In the genomic region with DNA sequence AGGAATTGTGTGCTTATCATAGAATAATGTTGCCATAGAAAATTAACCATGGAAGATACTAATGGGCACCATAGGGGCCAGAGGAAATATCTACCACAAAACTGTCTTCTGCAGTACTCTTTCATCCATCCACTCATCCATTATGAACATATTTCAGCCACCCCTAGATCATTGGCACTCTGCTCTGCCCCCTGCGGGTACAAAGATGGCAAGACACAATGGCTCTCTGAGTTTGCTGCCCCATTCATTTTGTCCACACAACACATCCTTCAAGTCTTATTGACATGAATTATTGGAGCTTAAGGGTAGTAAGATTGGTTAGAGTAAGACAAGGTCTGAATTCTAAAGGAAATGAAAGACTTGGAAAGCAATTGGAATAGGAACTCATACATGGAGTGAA, we compare ENCODE assay signal across 15 cellular contexts.
A peak's percentile ranks its signal among the peaks of the same experiment; 100 is the strongest.
DNase-seq lines count a peak whose midpoint lies in the region; ATAC-seq and TF ChIP-seq lines count a peak whose summit lies in the region.
"Had no signal": no experiment of that assay in that cellular context is flagged by ENCODE, and none has a peak within 500 bp of the region (broad histone marks: within the 10 kb centered on the region; RNA-seq: fewer than 3 reads in every experiment).

No MANE protein-coding gene starts in this region.

- no peak for TF ChIP-seq POLR2A in NB4 (IDR thresholded peaks at IDR 0.05; ENCODE audit: extremely low read depth, insufficient read length)

- DNase-seq in GM12865 (ENCODE audit: low read depth) (peak; percentile 15), NB4 (ENCODE audit: low read depth) (peak; percentile 1), endodermal cell (peak; percentile 61), pons (ENCODE audit: low spot score) (no peak)
- DNase-seq: NCI-H1436, NCI-H446, psoas muscle had no signal

- no peaks in the 10 kb centered on the region for H3K4me1 ChIP-seq in endodermal cell (ENCODE audit: control insufficient read depth, insufficient read depth, low read length)
- H3K4me1 ChIP-seq: psoas muscle, suprapubic skin had no signal

- H3K36me3 ChIP-seq in endodermal cell (ENCODE audit: control insufficient read depth, insufficient read depth, low read length) = no peaks in the 10 kb centered on the region
- H3K36me3 ChIP-seq: suprapubic skin had no signal

- ATAC-seq in HG03442 (IDR thresholded peaks at IDR 0.05; ENCODE audit: unreplicated experiment) = no peak
- no peak for ATAC-seq in GM18520 (IDR thresholded peaks at IDR 0.05; ENCODE audit: unreplicated experiment)
- ATAC-seq in GM18909 (IDR thresholded peaks at IDR 0.05; ENCODE audit: poor library complexity, unreplicated experiment) = no peak
- ATAC-seq: Panc1, psoas muscle had no signal

- H3K36me3 Mint-ChIP-seq in endodermal cell (ENCODE audit: low read depth) = no peaks in the 10 kb centered on the region
- H3K36me3 Mint-ChIP-seq: activated naive CD4-positive, alpha-beta T cell treated with anti-CD3 and anti-CD28 coated beads, Interleukin-2, amount 50 U/mL, for 24 hours had no signal

- no peak overlapping the region for H3K4me3 Mint-ChIP-seq in endodermal cell
- H3K4me3 Mint-ChIP-seq: activated naive CD4-positive, alpha-beta T cell treated with anti-CD3 and anti-CD28 coated beads, Interleukin-2, amount 50 U/mL, for 24 hours; B cell had no signal

- TF ChIP-seq CTCF in 22Rv1 (IDR thresholded peaks at IDR 0.05) (peak; percentile 46), GM12865 (IDR thresholded peaks at IDR 0.05; ENCODE audit: insufficient read depth, low read depth, low read length, missing control alignments) (peak; percentile 33), NB4 (IDR thresholded peaks at IDR 0.05; ENCODE audit: low read depth, low read length) (peak; percentile 34), endodermal cell (conservative IDR thresholded peaks at IDR 0.05) (peak; percentile 79)

- H3K9me3 ChIP-seq in endodermal cell (ENCODE audit: control insufficient read depth, low read length) = no peaks in the 10 kb centered on the region
- H3K9me3 ChIP-seq: psoas muscle, suprapubic skin had no signal

- H3K27me3 Mint-ChIP-seq in endodermal cell (ENCODE audit: insufficient read depth) = peaks cover 18% of the 10 kb centered on the region
- H3K27me3 Mint-ChIP-seq: activated naive CD4-positive, alpha-beta T cell treated with anti-CD3 and anti-CD28 coated beads, Interleukin-2, amount 50 U/mL, for 24 hours; B cell had no signal

- H3K4me3 ChIP-seq in GM12865 (ENCODE audit: low read depth, low read length) (no peak overlapping the region), NB4 (ENCODE audit: low read depth, low read length) (no peak overlapping the region), endodermal cell (ENCODE audit: low read length) (no peak overlapping the region)
- H3K4me3 ChIP-seq: psoas muscle, suprapubic skin had no signal

- 71% methylated on average over 1 of the region's 1 CpG; no CpG with 5 or more reads in 1 of the 2 experiments for WGBS in endodermal cell (ENCODE audit: insufficient coverage in 1 of 2, insufficient read length in 1 of 2), 2 experiments

- H3K27me3 ChIP-seq in endodermal cell (ENCODE audit: control insufficient read depth, insufficient read depth, low read length, poor library complexity, severe bottlenecking) = no peaks in the 10 kb centered on the region
- H3K27me3 ChIP-seq: suprapubic skin had no signal

- H3K9ac ChIP-seq in endodermal cell (ENCODE audit: extremely low read depth, low read length, poor library complexity, severe bottlenecking) = no peak overlapping the region

- H3K27ac Mint-ChIP-seq in endodermal cell = no peak overlapping the region
- H3K27ac Mint-ChIP-seq: activated naive CD4-positive, alpha-beta T cell treated with anti-CD3 and anti-CD28 coated beads, Interleukin-2, amount 50 U/mL, for 24 hours; B cell had no signal

- no peak overlapping the region for H3K27ac ChIP-seq in 22Rv1
- H3K27ac ChIP-seq in endodermal cell (ENCODE audit: low read depth, low read length) = no peak overlapping the region
- H3K27ac ChIP-seq: psoas muscle, suprapubic skin had no signal

- H3K9me3 Mint-ChIP-seq in endodermal cell = no peaks in the 10 kb centered on the region

- H3K4me1 Mint-ChIP-seq in endodermal cell = no peaks in the 10 kb centered on the region
- H3K4me1 Mint-ChIP-seq: activated naive CD4-positive, alpha-beta T cell treated with anti-CD3 and anti-CD28 coated beads, Interleukin-2, amount 50 U/mL, for 24 hours; B cell had no signal
